ENCODE assay signal across 8 cellular contexts in genomic region chr4:140095694-140096482, GRCh38.
A peak's percentile ranks its signal among the peaks of the same experiment; 100 is the strongest.
DNase-seq lines count a peak whose midpoint lies in the region; ATAC-seq lines count a peak whose summit lies in the region.

No MANE protein-coding gene starts in this region.

- H3K9me3 Mint-ChIP-seq in activated naive CD8-positive, alpha-beta T cell treated with anti-CD3 and anti-CD28 coated beads, Interleukin-2, amount 50 U/mL, for 24 hours, result no peaks in the 10 kb centered on the region

- DNase-seq in NCI-H1417 (lab: John Stamatoyannopoulos, UW) (peak in 2 of 3 experiments; percentile 19 to 50), NCI-H1417 treated with DMSO at 0.1 percent for 48 hours (lab: John Stamatoyannopoulos, UW) (no peak), SW 1271 (lab: John Stamatoyannopoulos, UW) (peak; percentile 41 to 43), iPS-NIHi11 (ENCODE audit: low spot score) (peak; percentile 18), NCI-H510A treated with DMSO at 0.1 percent for 48 hours (lab: John Stamatoyannopoulos, UW) (no peak)
- DNase-seq in activated naive CD8-positive, alpha-beta T cell treated with anti-CD3 and anti-CD28 coated beads, Interleukin-2, amount 50 U/mL, for 24 hours, result peak; percentile 68
- peak in 3 of 4 experiments; percentile 47 to 56 (median 55) for DNase-seq in stimulated activated CD4-positive, alpha-beta T cell treated with anti-CD3 and anti-CD28 coated beads, Interleukin-1b, Interleukin-23, amount 100 ng/mL, for 24 hours (ENCODE audit: low read depth in 4 of 4, low spot score in 1 of 4)

- H3K27me3 Mint-ChIP-seq in activated naive CD8-positive, alpha-beta T cell treated with anti-CD3 and anti-CD28 coated beads, Interleukin-2, amount 50 U/mL, for 24 hours, result peaks cover 2% of the 10 kb centered on the region

- peaks cover 91% of the 10 kb centered on the region for H3K4me1 Mint-ChIP-seq in activated naive CD8-positive, alpha-beta T cell treated with anti-CD3 and anti-CD28 coated beads, Interleukin-2, amount 50 U/mL, for 24 hours

- peak overlapping the region; percentile 86 for H3K4me3 Mint-ChIP-seq in activated naive CD8-positive, alpha-beta T cell treated with anti-CD3 and anti-CD28 coated beads, Interleukin-2, amount 50 U/mL, for 24 hours

- peak overlapping the region; percentile 97 for H3K27ac Mint-ChIP-seq in activated naive CD8-positive, alpha-beta T cell treated with anti-CD3 and anti-CD28 coated beads, Interleukin-2, amount 50 U/mL, for 24 hours

- H3K36me3 Mint-ChIP-seq in activated naive CD8-positive, alpha-beta T cell treated with anti-CD3 and anti-CD28 coated beads, Interleukin-2, amount 50 U/mL, for 24 hours (ENCODE audit: low read depth), result no peaks in the 10 kb centered on the region

- peak; percentile 85 for ATAC-seq in activated naive CD8-positive, alpha-beta T cell treated with anti-CD3 and anti-CD28 coated beads, Interleukin-2, amount 50 U/mL, for 24 hours
- no peak for ATAC-seq in GM21447 (IDR thresholded peaks at IDR 0.05; ENCODE audit: unreplicated experiment)

Comparison
In these comparisons a context has a peak if more than half of its experiments do, and no peak if none do; other contexts are left out.
1. DNase-seq: peak in NCI-H1417 (2 of 3), SW 1271 (2 of 2), activated naive CD8-positive, alpha-beta T cell treated with anti-CD3 and anti-CD28 coated beads, Interleukin-2, amount 50 U/mL, for 24 hours (single experiment), iPS-NIHi11 (single experiment) and stimulated activated CD4-positive, alpha-beta T cell treated with anti-CD3 and anti-CD28 coated beads, Interleukin-1b, Interleukin-23, amount 100 ng/mL, for 24 hours (3 of 4); none in NCI-H1417 treated with DMSO at 0.1 percent for 48 hours (single experiment) and NCI-H510A treated with DMSO at 0.1 percent for 48 hours (single experiment).